In genomic region chr6:28673417-28673799, GRCh38 we compare ENCODE assay signal across 14 cellular contexts.
A peak's percentile ranks its signal among the peaks of the same experiment; 100 is the strongest.
DNase-seq lines count a peak whose midpoint lies in the region; ATAC-seq, FAIRE-seq and TF ChIP-seq lines count a peak whose summit lies in the region.
"Had no signal": no experiment of that assay in that cellular context is flagged by ENCODE, and none has a peak within 500 bp of the region (broad histone marks: within the 10 kb centered on the region; RNA-seq: fewer than 3 reads in every experiment).

No MANE protein-coding gene starts in this region.

- H3K4me2 ChIP-seq in neural cell (ENCODE audit: low read length) = no peak overlapping the region

- H4K20me1 ChIP-seq in neural cell (ENCODE audit: insufficient read depth) = no peaks in the 10 kb centered on the region

- intact Hi-C loops in activated CD4-positive, alpha-beta T cell treated with anti-CD3 and anti-CD28 coated beads, Interleukin-2, amount 10 ng/mL, durations not matched to agents 24 days and 14 days (cut with micrococcal nuclease) = loop anchor here (1.0 kb wide), 1 partner anchor 15 kb away; no protein-coding TSS in a partner anchor
- intact Hi-C loops in activated T-helper 2 cell treated with anti-CD3 and anti-CD28 coated beads, Interferon-gamma antibody, Interleukin-2, Interleukin-4, amounts not matched to agents 10 μg/mL and 5 μg/mL and 100 μg/mL, durations not matched to agents 14 hours and 24 hours and 36 hours (cut with micrococcal nuclease) = no loop called here
- intact Hi-C loops in pancreas (cut with DNase I) = no loop called here

- H3K9me2 ChIP-seq in neural cell (ENCODE audit: insufficient read depth, low read length) = no peaks in the 10 kb centered on the region

- H3K79me2 ChIP-seq in neural cell (replicated peaks; ENCODE audit: insufficient read depth, low read length) = no peaks in the 10 kb centered on the region

- TF ChIP-seq EP300 in neural cell (conservative IDR thresholded peaks at IDR 0.05; ENCODE audit: poor library complexity, severe bottlenecking) = no peak

- H3K4me1 ChIP-seq in HEK293 (ENCODE audit: control insufficient read depth, insufficient read depth, low read length) = no peaks in the 10 kb centered on the region
- H3K4me1 ChIP-seq in pancreas = no peaks in the 10 kb centered on the region

- no peak for DNase-seq in activated CD4-positive, alpha-beta T cell treated with anti-CD3 and anti-CD28 coated beads, Interleukin-2, amount 10 ng/mL, durations not matched to agents 24 days and 14 days
- DNase-seq in activated CD4-positive, alpha-beta T cell treated with anti-CD3 and anti-CD28 coated beads for 48 hours = no peak
- no peak for DNase-seq in activated T-helper 2 cell treated with anti-CD3 and anti-CD28 coated beads, Interferon-gamma antibody, Interleukin-2, Interleukin-4, amounts not matched to agents 10 μg/mL and 5 μg/mL and 100 μg/mL, durations not matched to agents 14 hours and 24 hours and 36 hours (ENCODE audit: low spot score)
- DNase-seq in DMS79 (lab: John Stamatoyannopoulos, UW) (no peak), pancreas (no peak), ureter (ENCODE audit: low spot score) (no peak)
- DNase-seq: amniotic stem cell, spleen, T-helper 17 cell had no signal

- H3K27me3 Mint-ChIP-seq in activated CD4-positive, alpha-beta T cell treated with anti-CD3 and anti-CD28 coated beads, Interleukin-2, amount 10 ng/mL, durations not matched to agents 24 days and 14 days = peaks cover 44% of the 10 kb centered on the region
- peaks cover 47% of the 10 kb centered on the region for H3K27me3 Mint-ChIP-seq in activated T-helper 2 cell treated with anti-CD3 and anti-CD28 coated beads, Interferon-gamma antibody, Interleukin-2, Interleukin-4, amounts not matched to agents 10 μg/mL and 5 μg/mL and 100 μg/mL, durations not matched to agents 14 hours and 24 hours and 36 hours (ENCODE audit: low read depth)

- H3K27me3 ChIP-seq in neural cell (ENCODE audit: insufficient read depth, low read depth, low read length) (no peaks in the 10 kb centered on the region), pancreas (peaks cover 0 to 24% (median 4%) of the 10 kb centered on the region in 4 donors)
- H3K27me3 ChIP-seq: ovary had no signal

- TF ChIP-seq CTCF in HEK293 (tag by site-specific recombination; IDR thresholded peaks at IDR 0.05) = no peak
- TF ChIP-seq CTCF in neural cell (IDR thresholded peaks at IDR 0.05; ENCODE audit: poor library complexity, severe bottlenecking) = no peak
- no peak for TF ChIP-seq CTCF in pancreas (IDR thresholded peaks at IDR 0.05)

- no peak overlapping the region for H3K27ac Mint-ChIP-seq in activated CD4-positive, alpha-beta T cell treated with anti-CD3 and anti-CD28 coated beads, Interleukin-2, amount 10 ng/mL, durations not matched to agents 24 days and 14 days
- H3K27ac Mint-ChIP-seq in activated T-helper 2 cell treated with anti-CD3 and anti-CD28 coated beads, Interferon-gamma antibody, Interleukin-2, Interleukin-4, amounts not matched to agents 10 μg/mL and 5 μg/mL and 100 μg/mL, durations not matched to agents 14 hours and 24 hours and 36 hours = no peak overlapping the region
- H3K27ac Mint-ChIP-seq: T-helper 17 cell had no signal

- WGBS in pancreas, 2 donors = 61 to 64% methylated on average over 3 of the region's 3 CpGs

- H3K4me1 Mint-ChIP-seq in activated CD4-positive, alpha-beta T cell treated with anti-CD3 and anti-CD28 coated beads, Interleukin-2, amount 10 ng/mL, durations not matched to agents 24 days and 14 days = peaks cover 13% of the 10 kb centered on the region
- peaks cover 12% of the 10 kb centered on the region for H3K4me1 Mint-ChIP-seq in activated T-helper 2 cell treated with anti-CD3 and anti-CD28 coated beads, Interferon-gamma antibody, Interleukin-2, Interleukin-4, amounts not matched to agents 10 μg/mL and 5 μg/mL and 100 μg/mL, durations not matched to agents 14 hours and 24 hours and 36 hours (ENCODE audit: low read depth)

- CTCF ChIA-PET in HEK293 (lab: Yijun Ruan, JAX) = interaction anchor here (0.6 to 1.5 kb wide), 8 partner anchors 12 to 1049 kb away, joined by 3 to 5 read pairs (median 3); no protein-coding TSS in a partner anchor

- peak overlapping the region; percentile 78 for H3K4me3 Mint-ChIP-seq in activated CD4-positive, alpha-beta T cell treated with anti-CD3 and anti-CD28 coated beads, Interleukin-2, amount 10 ng/mL, durations not matched to agents 24 days and 14 days
- H3K4me3 Mint-ChIP-seq in activated T-helper 2 cell treated with anti-CD3 and anti-CD28 coated beads, Interferon-gamma antibody, Interleukin-2, Interleukin-4, amounts not matched to agents 10 μg/mL and 5 μg/mL and 100 μg/mL, durations not matched to agents 14 hours and 24 hours and 36 hours (ENCODE audit: low read depth) = peak overlapping the region; percentile 83

- H3K9me3 ChIP-seq in HEK293 (ENCODE audit: control insufficient read depth, insufficient read depth, low read depth, low read length) (no peaks in the 10 kb centered on the region), neural cell (ENCODE audit: low read length) (no peaks in the 10 kb centered on the region), pancreas (no peaks in the 10 kb centered on the region)
- H3K9me3 ChIP-seq: spleen, suprapubic skin had no signal

- H3K9ac ChIP-seq in neural cell (ENCODE audit: low read length) = no peak overlapping the region

- POLR2A ChIA-PET in HEK293 (lab: Yijun Ruan, JAX) = interaction anchor here (0.8 to 1.6 kb wide), 8 partner anchors 15 to 455 kb away, joined by 3 to 8 read pairs (median 4); no protein-coding TSS in a partner anchor

- H3K4me3 ChIP-seq in HEK293 (ENCODE audit: low read depth, low read length) (no peak overlapping the region), neural cell (ENCODE audit: low read length) (peak overlapping the region; percentile 84), pancreas (no peak overlapping the region)
- H3K4me3 ChIP-seq: ovary, suprapubic skin had no signal

- H3K9me3 Mint-ChIP-seq in activated CD4-positive, alpha-beta T cell treated with anti-CD3 and anti-CD28 coated beads, Interleukin-2, amount 10 ng/mL, durations not matched to agents 24 days and 14 days = peaks cover 19% of the 10 kb centered on the region
- no peaks in the 10 kb centered on the region for H3K9me3 Mint-ChIP-seq in activated T-helper 2 cell treated with anti-CD3 and anti-CD28 coated beads, Interferon-gamma antibody, Interleukin-2, Interleukin-4, amounts not matched to agents 10 μg/mL and 5 μg/mL and 100 μg/mL, durations not matched to agents 14 hours and 24 hours and 36 hours

- no peak for TF ChIP-seq RAD21 in neural cell (conservative IDR thresholded peaks at IDR 0.05)

- H2AFZ ChIP-seq in neural cell (ENCODE audit: low read depth, low read length) = no peak overlapping the region

- H3K36me3 Mint-ChIP-seq in activated CD4-positive, alpha-beta T cell treated with anti-CD3 and anti-CD28 coated beads, Interleukin-2, amount 10 ng/mL, durations not matched to agents 24 days and 14 days (ENCODE audit: low read depth) = no peaks in the 10 kb centered on the region
- no peaks in the 10 kb centered on the region for H3K36me3 Mint-ChIP-seq in activated T-helper 2 cell treated with anti-CD3 and anti-CD28 coated beads, Interferon-gamma antibody, Interleukin-2, Interleukin-4, amounts not matched to agents 10 μg/mL and 5 μg/mL and 100 μg/mL, durations not matched to agents 14 hours and 24 hours and 36 hours (ENCODE audit: low read depth)

- H3K36me3 ChIP-seq in HEK293 (ENCODE audit: control insufficient read depth in 2 of 2, insufficient read depth in 1 of 2, low read length in 2 of 2) (no peaks in the 10 kb centered on the region), neural cell (ENCODE audit: insufficient read depth, low read length) (no peaks in the 10 kb centered on the region), pancreas (no peaks in the 10 kb centered on the region)
- H3K36me3 ChIP-seq: ovary, spleen, suprapubic skin had no signal

- no peak for ATAC-seq in pancreas
- ATAC-seq: T-helper 17 cell had no signal

- H3F3A ChIP-seq in neural cell (ENCODE audit: insufficient read depth, low read length, poor library complexity, severe bottlenecking) = no peaks in the 10 kb centered on the region

- H3K27ac ChIP-seq in HEK293 (ENCODE audit: extremely low read depth, low read depth, low read length) (no peak overlapping the region), neural cell (ENCODE audit: low read length) (no peak overlapping the region), pancreas (no peak overlapping the region)
- H3K27ac ChIP-seq: ovary, spleen, suprapubic skin had no signal

- FAIRE-seq in pancreas (lab: Jason Lieb, UNC) = no peak
- FAIRE-seq: A204.1 had no signal

TF ChIP-seq in neural cell, 6 proteins besides CTCF, POLR2A, EP300 and RAD21:
- TF ChIP-seq EZH2 (IDR thresholded peaks at IDR 0.05; ENCODE audit: borderline replicate concordance, insufficient read depth, low read length, poor library complexity, severe bottlenecking) (no peak), REST (IDR thresholded peaks at IDR 0.05; ENCODE audit: borderline replicate concordance) (no peak), SMC3 (conservative IDR thresholded peaks at IDR 0.05; ENCODE audit: poor library complexity) (no peak), MXI1 (conservative IDR thresholded peaks at IDR 0.05; ENCODE audit: poor library complexity, severe bottlenecking) (no peak), POLR2AphosphoS5 (IDR thresholded peaks at IDR 0.05) (no peak), TAF1 (IDR thresholded peaks at IDR 0.05; ENCODE audit: low read depth) (no peak)
